In genomic region chr2:223921204-223921603, GRCh38 we compare ENCODE assay signal across 22 cellular contexts.
"Had no signal": no experiment of that assay in that cellular context is flagged by ENCODE, and none has a peak within 500 bp of the region (broad histone marks: within the 10 kb centered on the region; RNA-seq: fewer than 3 reads in every experiment).

No MANE protein-coding gene starts in this region.

- H3K4me1 Mint-ChIP-seq: brain had no signal

- H3K27me3 Mint-ChIP-seq: activated B cell treated with CpG ODN at 0.5 μM for 24 hours; activated CD4-positive, alpha-beta T cell treated with anti-CD3 and anti-CD28 coated beads, Interleukin-2, amount 10 ng/mL, durations not matched to agents 24 days and 14 days; activated CD8-positive, alpha-beta memory T cell treated with anti-CD3 and anti-CD28 coated beads, Interleukin-2, amount 10 ng/mL, durations not matched to agents 7 days and 5 days; activated naive CD4-positive, alpha-beta T cell treated with anti-CD3 and anti-CD28 coated beads, Interleukin-2, amount 50 U/mL, for 24 hours; activated T-cell treated with anti-CD3 and anti-CD28 coated beads, Interleukin-2, amount 50 U/mL, for 24 hours; brain; central memory CD8-positive, alpha-beta T cell had no signal

- DNase-seq: activated B cell treated with CpG ODN at 0.5 μM for 24 hours; activated CD4-positive, alpha-beta T cell treated with anti-CD3 and anti-CD28 coated beads for 1 hour; activated CD4-positive, alpha-beta T cell treated with anti-CD3 and anti-CD28 coated beads, Interleukin-2, amount 10 ng/mL, durations not matched to agents 24 days and 14 days; activated CD4-positive, alpha-beta T cell treated with anti-CD3 and anti-CD28 coated beads, Interleukin-2, amount 50 U/mL, for 48 hours; activated CD8-positive, alpha-beta memory T cell treated with anti-CD3 and anti-CD28 coated beads, Interleukin-2, amount 10 ng/mL, durations not matched to agents 7 days and 5 days; activated gamma-delta T cell; activated T-cell treated with anti-CD3 and anti-CD28 coated beads, Interleukin-2, amount 50 U/mL, for 24 hours; amygdala; KG1; NCI-H1092 treated with DMSO at 0.1 percent for 48 hours; NCI-H1436; NCI-H1694 treated with DMSO at 0.1 percent for 48 hours; NCI-H2029 treated with DMSO at 0.1 percent for 48 hours; NCI-H510A treated with DMSO at 0.1 percent for 48 hours; NCI-H69; PC-9; SIG-M5; T-helper 2 cell; T1000 had no signal

- H3K9me3 Mint-ChIP-seq: activated B cell treated with CpG ODN at 0.5 μM for 24 hours; activated CD4-positive, alpha-beta T cell treated with anti-CD3 and anti-CD28 coated beads, Interleukin-2, amount 10 ng/mL, durations not matched to agents 24 days and 14 days; activated naive CD4-positive, alpha-beta T cell treated with anti-CD3 and anti-CD28 coated beads, Interleukin-2, amount 50 U/mL, for 24 hours; activated T-cell treated with anti-CD3 and anti-CD28 coated beads, Interleukin-2, amount 50 U/mL, for 24 hours; central memory CD8-positive, alpha-beta T cell had no signal

- ATAC-seq: activated CD8-positive, alpha-beta memory T cell treated with anti-CD3 and anti-CD28 coated beads, Interleukin-2, amount 10 ng/mL, durations not matched to agents 7 days and 5 days had no signal

- H3K4me3 Mint-ChIP-seq: activated B cell treated with CpG ODN at 0.5 μM for 24 hours; activated CD4-positive, alpha-beta T cell treated with anti-CD3 and anti-CD28 coated beads, Interleukin-2, amount 10 ng/mL, durations not matched to agents 24 days and 14 days; activated CD8-positive, alpha-beta memory T cell treated with anti-CD3 and anti-CD28 coated beads, Interleukin-2, amount 10 ng/mL, durations not matched to agents 7 days and 5 days; activated naive CD4-positive, alpha-beta T cell treated with anti-CD3 and anti-CD28 coated beads, Interleukin-2, amount 50 U/mL, for 24 hours; activated T-cell treated with anti-CD3 and anti-CD28 coated beads, Interleukin-2, amount 50 U/mL, for 24 hours; brain; central memory CD8-positive, alpha-beta T cell had no signal

- H3K27ac Mint-ChIP-seq: activated B cell treated with CpG ODN at 0.5 μM for 24 hours; activated CD8-positive, alpha-beta memory T cell treated with anti-CD3 and anti-CD28 coated beads, Interleukin-2, amount 10 ng/mL, durations not matched to agents 7 days and 5 days; brain had no signal
